In genomic region chr1:85307987-85308836, GRCh38 we compare ENCODE assay signal across 8 cellular contexts. TPM values are rescaled to one million over a fixed set of nuclear protein-coding genes. Genes with fewer than 3 reads are reported as not detected.
A peak's percentile ranks its signal among the peaks of the same experiment; 100 is the strongest.
DNase-seq lines count a peak whose midpoint lies in the region; ATAC-seq and TF ChIP-seq lines count a peak whose summit lies in the region.

No MANE protein-coding gene starts in this region.

- no peak overlapping the region for H3K9ac ChIP-seq in mammary epithelial cell (ENCODE audit: insufficient read depth, low read length)

- in situ Hi-C loops in ACHN (cut with HindIII; ENCODE audit: low pct_ligation_motif_present, low pct_unique_long_range_greater_than_20kb, low sequenced_read_pairs) (loop anchor here (25.0 kb wide), 2 partner anchors 254 to 404 kb away; partner anchors contain the start of gene ZNHIT6), mammary epithelial cell (cut with MboI; ENCODE audit: low sequenced_read_pairs in 2 of 2) (loop anchor here (5.0 to 25.0 kb wide), 4 partner anchors 89 to 579 kb away; partner anchors contain the start of gene CCN1 (in 1 of the 2))

- no peaks in the 10 kb centered on the region for H3K79me2 ChIP-seq in mammary epithelial cell (ENCODE audit: insufficient read depth, low read length)

- H4K20me1 ChIP-seq in mammary epithelial cell (ENCODE audit: insufficient read depth, low read length): no peaks in the 10 kb centered on the region

- no peak overlapping the region for H3K4me3 ChIP-seq in WI38 (ENCODE audit: low read depth, low read length)
- no peak overlapping the region for H3K4me3 ChIP-seq in mammary epithelial cell (replicated peaks in 1 of 3; ENCODE audit: insufficient read depth in 1 of 3, low read depth in 2 of 3, low read length in 3 of 3)

- peak; percentile 61 for ATAC-seq in GM18519 (IDR thresholded peaks at IDR 0.05; ENCODE audit: low FRiP score, unreplicated experiment)
- peak; percentile 92 for ATAC-seq in HG03064 (IDR thresholded peaks at IDR 0.05; ENCODE audit: low read depth, unreplicated experiment)

- dilution Hi-C loops in mammary epithelial cell (cut with HindIII; ENCODE audit: low sequenced_read_pairs): loop anchor here (25.0 kb wide), 2 partner anchors 254 to 379 kb away; no protein-coding TSS in a partner anchor

- WGBS in mammary epithelial cell (ENCODE audit: low coverage, missing lambda C conversion rate): 24% methylated on average over 27 of the region's 27 CpGs

- peaks cover 10% of the 10 kb centered on the region for H3K4me1 ChIP-seq in mammary epithelial cell (ENCODE audit: insufficient read depth, low read length)

- CTCF ChIA-PET in mammary epithelial cell (lab: Charles Lee; ENCODE audit: low non-redundant PET): interaction anchor here (0.5 to 1.0 kb wide), 4 partner anchors 36 to 385 kb away, joined by 3 to 10 read pairs (median 4); no protein-coding TSS in a partner anchor

- H3K27me3 ChIP-seq in mammary epithelial cell (ENCODE audit: insufficient read depth, low read length): no peaks in the 10 kb centered on the region

- no TSS peak for BruUV-seq in mammary epithelial cell (replicated peaks; lab: Mats Ljungman, UMichigan)

- H3K27ac ChIP-seq in mammary epithelial cell (ENCODE audit: insufficient read depth, low read depth, low read length): peak overlapping the region; percentile 2

- no peaks in the 10 kb centered on the region for H3K36me3 ChIP-seq in mammary epithelial cell (ENCODE audit: insufficient read depth, low read length)

- DNase-seq in ACHN (peak; percentile 89), NCI-H2107 treated with DMSO at 0.1 percent for 48 hours (lab: John Stamatoyannopoulos, UW; ENCODE audit: unreplicated experiment) (peak; percentile 76), mammary epithelial cell (peak; percentile 67), inferior parietal cortex (ENCODE audit: extremely low spot score) (peak; percentile 86)
- peak; percentile 40 to 54 for DNase-seq in stimulated activated CD4-positive, alpha-beta T cell treated with anti-CD3 and anti-CD28 coated beads, Interleukin-15, amount 100 ng/mL, for 48 hours (ENCODE audit: low read depth in 2 of 2)

- no peak overlapping the region for H3K4me2 ChIP-seq in mammary epithelial cell (ENCODE audit: insufficient read depth, low read depth, low read length)

- TF ChIP-seq CTCF in WI38 (IDR thresholded peaks at IDR 0.05; ENCODE audit: low read depth, low read length) (peak; percentile 96), mammary epithelial cell (conservative IDR thresholded peaks at IDR 0.05 in 1 of 2, IDR thresholded peaks at IDR 0.05 in 1 of 2; ENCODE audit: extremely low read depth in 1 of 2, insufficient read depth in 1 of 2, low read depth in 1 of 2, low read length in 2 of 2) (peak; percentile 91 to 98)

- no peaks in the 10 kb centered on the region for H3K9me3 ChIP-seq in mammary epithelial cell (replicated peaks; ENCODE audit: insufficient read depth, low read length)

- peak overlapping the region; percentile 68 for H2AFZ ChIP-seq in mammary epithelial cell (ENCODE audit: low read depth, low read length)

- intact Hi-C loops in mammary epithelial cell (cut with micrococcal nuclease): loop anchor here (1.0 to 5.0 kb wide), 12 partner anchors 36 to 710 kb away; partner anchors contain the start of gene ZNHIT6

RNA-seq across cellular contexts. Expression of gene BCL10, which starts 31.8 kb away (rescaled TPM):
- 10 to 100 TPM; 27.7 to 61.5 TPM for total RNA-seq in mammary epithelial cell
- polyA plus RNA-seq in mammary epithelial cell: 16.5 TPM
- 29.0 TPM for polyA minus RNA-seq in mammary epithelial cell

RNA-seq across cellular contexts. Expression of gene C1orf52, which starts 48.8 kb away (rescaled TPM):
- total RNA-seq in mammary epithelial cell: 10 to 100 TPM; 13.7 to 25.7 TPM
- 15.1 TPM for polyA plus RNA-seq in mammary epithelial cell
- polyA minus RNA-seq in mammary epithelial cell: 4.8 TPM
